In genomic region chr17:58352018-58352842, GRCh38 we compare ENCODE assay signal across 8 cellular contexts. TPM values are rescaled to one million over a fixed set of nuclear protein-coding genes. Genes with fewer than 3 reads are reported as not detected.
DNase-seq lines count a peak whose midpoint lies in the region; ATAC-seq and TF ChIP-seq lines count a peak whose summit lies in the region.

SUPT4H1 (minus strand) TSS chr17:58352201; CDS start chr17:58352135, 66 bp downstream.

- peak; percentile 91 to 97 (median 95) for ATAC-seq in natural killer cell

- peak; percentile 98 for DNase-seq in ELF-1 (ENCODE audit: low read depth, low spot score)
- DNase-seq in H4 (ENCODE audit: low spot score), result peak; percentile 86
- peak; percentile 88 for DNase-seq in LHCN-M2 (ENCODE audit: low read depth)
- DNase-seq in RWPE1 (ENCODE audit: low spot score), result peak; percentile 96
- DNase-seq in activated T-helper 9 cell treated with anti-CD3 and anti-CD28 coated beads, Interleukin-2, amount 50 U/mL, for 16 hours (ENCODE audit: low read depth), result peak; percentile 88
- DNase-seq in fibroblast of mammary gland (ENCODE audit: low read depth), result peak; percentile 88
- peak; percentile 88 for DNase-seq in natural killer cell
- peak; percentile 88 for DNase-seq in stimulated activated naive CD4-positive, alpha-beta T cell treated with Interleukin-2 at 50 U/mL for 16 hours (lab: John Stamatoyannopoulos, UW)

- H3K9me3 Mint-ChIP-seq in natural killer cell, result no peaks in the 10 kb centered on the region

- CTCF ChIA-PET in RWPE1 (lab: Yijun Ruan, JAX), result interaction anchor here (0.6 to 1.5 kb wide), 4 partner anchors 16 to 367 kb away, joined by 3 to 4 read pairs (median 3); partner anchors contain the start of gene RNF43

- H3K4me3 Mint-ChIP-seq in natural killer cell, result peak within 1 kb of the TSS; percentile 98

- peak within 1 kb of the TSS; percentile 96 to 97 for H3K27ac Mint-ChIP-seq in natural killer cell

- TF ChIP-seq CTCF in RWPE1 (conservative IDR thresholded peaks at IDR 0.05; ENCODE audit: low read depth), result no peak
- TF ChIP-seq CTCF in fibroblast of mammary gland (conservative IDR thresholded peaks at IDR 0.05; ENCODE audit: control insufficient read depth, insufficient read depth, low read depth, low read length), result no peak
- TF ChIP-seq CTCF in natural killer cell (IDR thresholded peaks at IDR 0.05), result no peak

- intact Hi-C loops in natural killer cell (cut with micrococcal nuclease), result loop anchor here (1.0 to 2.0 kb wide), 4 partner anchors 8 to 35 kb away; partner anchors contain the start of gene TSPOAP1

- H3K27ac ChIP-seq in RWPE1, result peak within 1 kb of the TSS; percentile 86

- POLR2A ChIA-PET in RWPE1 (lab: Yijun Ruan, JAX; ENCODE audit: low non-redundant PET), result interaction anchor here (0.6 to 2.5 kb wide), 5 partner anchors 48 to 65 kb away, joined by 4 to 21 read pairs (median 4); partner anchors contain the start of gene RNF43

- H3K36me3 Mint-ChIP-seq in natural killer cell, result peaks cover 18% of the 10 kb centered on the region

- H3K27me3 Mint-ChIP-seq in natural killer cell (ENCODE audit: low read depth in 2 of 2), result no peaks in the 10 kb centered on the region

- H3K4me3 ChIP-seq in fibroblast of mammary gland (ENCODE audit: control insufficient read depth, low read depth, low read length), result peak within 1 kb of the TSS; percentile 100

- H3K4me1 Mint-ChIP-seq in natural killer cell, result peaks cover 65 to 68% of the 10 kb centered on the region in 2 donors

RNA-seq across cellular contexts. Expression of gene SUPT4H1, which starts in this region (rescaled TPM):
- 94.2 and 99.9 TPM in 2 replicates for total RNA-seq in H4 (2014; rRNA removed; shearing (Covaris generic))
- 46.0 and 65.7 TPM in 2 replicates for total RNA-seq in LHCN-M2 (2014; rRNA removed)
- polyA plus RNA-seq in LHCN-M2 (2012), result 158 TPM
- 10 to 100 TPM; 55.9 to 68.3 (median 68.1) TPM for total RNA-seq in natural killer cell

Comparison
In these comparisons a context has a peak if more than half of its experiments do, and no peak if none do; other contexts are left out.
1. Peak in every context shown above with its lines: DNase-seq, ATAC-seq, H3K4me3 ChIP-seq and H3K27ac ChIP-seq.